7 cellular contexts compared by ENCODE assay signal in the genomic region with DNA sequence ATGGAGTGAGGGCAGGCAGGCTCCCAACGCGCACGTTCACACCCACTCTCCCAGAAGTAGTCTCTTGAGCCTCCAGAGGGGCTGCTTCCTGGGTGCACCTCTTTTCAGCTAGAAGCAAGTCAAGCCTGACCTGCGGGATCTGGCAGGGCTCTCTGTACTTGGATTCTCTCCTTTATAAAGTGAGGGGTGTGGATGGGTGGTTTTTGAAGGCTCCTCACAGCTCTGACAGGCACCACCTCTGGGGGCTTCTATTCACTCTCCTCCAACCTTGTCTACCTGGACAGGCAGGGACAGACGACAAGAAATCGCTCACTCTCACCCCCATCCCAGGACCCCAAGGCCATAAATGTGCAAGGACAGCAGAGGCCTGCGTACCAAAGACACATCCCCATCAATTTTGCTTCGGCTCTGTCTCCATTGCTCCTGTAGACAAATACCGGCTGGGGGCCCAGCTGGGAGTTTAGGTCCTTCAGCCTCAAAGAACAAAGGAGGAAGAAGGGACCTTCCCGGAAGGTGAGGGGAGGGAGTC. TPM values are rescaled to one million over a fixed set of nuclear protein-coding genes. Genes with fewer than 3 reads are reported as not detected.
A peak's percentile ranks its signal among the peaks of the same experiment; 100 is the strongest.
DNase-seq lines count a peak whose midpoint lies in the region; ATAC-seq and TF ChIP-seq lines count a peak whose summit lies in the region.

No MANE protein-coding gene starts in this region.

- TF ChIP-seq POLR2A in spleen (IDR thresholded peaks at IDR 0.05): no peak

- intact Hi-C loops in spleen (cut with DNase I; ENCODE audit: low total_unique reads): loop anchor here (10.0 kb wide), 1 partner anchor 78 kb away; the partner anchor contains the start of gene SRSF1

- POLR2A ChIA-PET in HEK293 (lab: Yijun Ruan, JAX): interaction anchor here (0.5 to 5.3 kb wide), 29 partner anchors 10 to 842 kb away, joined by 3 to 101 read pairs (median 5); partner anchors contain the start of genes MRPS23, RNF43, SRSF1 and SUPT4H1
- POLR2A ChIA-PET in WTC11 (lab: Charles Lee): interaction anchor here (1.0 to 2.9 kb wide), 4 partner anchors 21 to 96 kb away, joined by 3 to 41 read pairs (median 4); partner anchors contain the start of gene SRSF1

- H3K27me3 Mint-ChIP-seq in WTC11 (ENCODE audit: low read depth) (peaks cover 10% of the 10 kb centered on the region), immature natural killer cell (ENCODE audit: low read depth in 3 of 3) (peaks cover 2 to 10% (median 7%) of the 10 kb centered on the region in 3 donors)

- H3K9me3 ChIP-seq in HEK293 (ENCODE audit: control insufficient read depth, insufficient read depth, low read depth, low read length): no peaks in the 10 kb centered on the region
- H3K9me3 ChIP-seq in spleen: no peaks in the 10 kb centered on the region

- peak; percentile 37 for DNase-seq in WTC11 (ENCODE audit: low spot score)
- no peak for DNase-seq in immature natural killer cell
- no peak for DNase-seq in spleen
- no peak for DNase-seq in NCI-H446 treated with DMSO at 0.1 percent for 48 hours (lab: John Stamatoyannopoulos, UW)
- no peak for DNase-seq in midbrain (lab: John Stamatoyannopoulos, UW)

- H3K4me1 ChIP-seq in HEK293 (ENCODE audit: control insufficient read depth, insufficient read depth, low read length): peaks cover 19% of the 10 kb centered on the region
- peaks cover 18 to 43% (median 38%) of the 10 kb centered on the region in 6 donors for H3K4me1 ChIP-seq in spleen

- H3K36me3 Mint-ChIP-seq in WTC11 (peaks cover 11% of the 10 kb centered on the region), immature natural killer cell (peaks cover 6% of the 10 kb centered on the region in 3 donors)

- peak overlapping the region; percentile 90 for H3K27ac Mint-ChIP-seq in WTC11
- peak overlapping the region in 5 of 6 donors; percentile 43 to 83 (median 81) for H3K27ac Mint-ChIP-seq in immature natural killer cell

- H3K27me3 ChIP-seq in spleen (replicated peaks in 1 of 7): no peaks in the 10 kb centered on the region

- H3K9me3 Mint-ChIP-seq in WTC11 (no peaks in the 10 kb centered on the region), immature natural killer cell (peaks cover 0 to 2% (median 0%) of the 10 kb centered on the region in 6 donors)

- WGBS in spleen, 5 donors: 72 to 78% (median 73%) methylated on average over 10 of the region's 10 CpGs

- no peak for ATAC-seq in WTC11
- ATAC-seq in HG02642 (IDR thresholded peaks at IDR 0.05; ENCODE audit: poor library complexity, unreplicated experiment): no peak

- H3K27ac ChIP-seq in HEK293 (ENCODE audit: extremely low read depth, low read depth, low read length): peak overlapping the region; percentile 60
- H3K27ac ChIP-seq in spleen: peak overlapping the region; percentile 71 to 99 (median 96)

- H3K36me3 ChIP-seq in HEK293 (ENCODE audit: control insufficient read depth in 2 of 2, insufficient read depth in 1 of 2, low read length in 2 of 2): peaks cover 14 to 27% of the 10 kb centered on the region in 2 experiments
- peaks cover 0 to 26% (median 6%) of the 10 kb centered on the region in 6 donors for H3K36me3 ChIP-seq in spleen

- H3K4me3 Mint-ChIP-seq in WTC11 (peak overlapping the region; percentile 64), immature natural killer cell (peak overlapping the region; percentile 43 to 70 (median 66))

- TF ChIP-seq CTCF in HEK293 (tag by site-specific recombination; IDR thresholded peaks at IDR 0.05) (no peak), WTC11 (IDR thresholded peaks at IDR 0.05) (no peak), spleen (IDR thresholded peaks at IDR 0.05 in 8 of 11, conservative IDR thresholded peaks at IDR 0.05 in 3 of 11) (no peak)

- CTCF ChIA-PET in HEK293 (lab: Yijun Ruan, JAX): no interaction called here
- CTCF ChIA-PET in WTC11 (lab: Charles Lee): interaction anchor here (0.6 to 2.9 kb wide), 8 partner anchors 21 to 342 kb away, joined by 3 to 20 read pairs (median 3); partner anchors contain the start of gene SRSF1

- H3K4me1 Mint-ChIP-seq in WTC11: peaks cover 40% of the 10 kb centered on the region
- peaks cover 32 to 39% of the 10 kb centered on the region in 2 donors for H3K4me1 Mint-ChIP-seq in immature natural killer cell

- H3K4me3 ChIP-seq in HEK293 (ENCODE audit: low read depth, low read length) (no peak overlapping the region), spleen (peak overlapping the region in 5 of 8 donors; percentile 11 to 99 (median 99))

TF ChIP-seq in HEK293, 187 proteins besides CTCF, POLR2A, EP300 and RAD21:
- TF ChIP-seq ZNF2 (tag by site-specific recombination; IDR thresholded peaks at IDR 0.05): no peak
- no peak for TF ChIP-seq MZF1 (tag by site-specific recombination; IDR thresholded peaks at IDR 0.05; ENCODE audit: borderline replicate concordance)
- no peak for TF ChIP-seq SCRT1 (tag by site-specific recombination; IDR thresholded peaks at IDR 0.05; ENCODE audit: borderline replicate concordance)
- peak; percentile 25; the same call in 1 of the 2 replicates for TF ChIP-seq ZFHX2 (tag by site-specific recombination; conservative IDR thresholded peaks at IDR 0.05)
- TF ChIP-seq, protein P1, sequence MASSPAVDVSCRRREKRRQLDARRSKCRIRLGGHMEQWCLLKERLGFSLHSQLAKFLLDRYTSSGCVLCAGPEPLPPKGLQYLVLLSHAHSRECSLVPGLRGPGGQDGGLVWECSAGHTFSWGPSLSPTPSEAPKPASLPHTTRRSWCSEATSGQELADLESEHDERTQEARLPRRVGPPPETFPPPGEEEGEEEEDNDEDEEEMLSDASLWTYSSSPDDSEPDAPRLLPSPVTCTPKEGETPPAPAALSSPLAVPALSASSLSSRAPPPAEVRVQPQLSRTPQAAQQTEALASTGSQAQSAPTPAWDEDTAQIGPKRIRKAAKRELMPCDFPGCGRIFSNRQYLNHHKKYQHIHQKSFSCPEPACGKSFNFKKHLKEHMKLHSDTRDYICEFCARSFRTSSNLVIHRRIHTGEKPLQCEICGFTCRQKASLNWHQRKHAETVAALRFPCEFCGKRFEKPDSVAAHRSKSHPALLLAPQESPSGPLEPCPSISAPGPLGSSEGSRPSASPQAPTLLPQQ (tag by site-specific recombination; IDR thresholded peaks at IDR 0.05): no peak
- TF ChIP-seq KLF9 (tag by site-specific recombination; IDR thresholded peaks at IDR 0.05; ENCODE audit: low read depth): no peak
- TF ChIP-seq ZNF23 (tag by site-specific recombination; IDR thresholded peaks at IDR 0.05; ENCODE audit: borderline replicate concordance): no peak
- TF ChIP-seq ZNF521 (tag by site-specific recombination; IDR thresholded peaks at IDR 0.05): no peak

TF ChIP-seq in WTC11, 78 proteins besides CTCF, POLR2A, EP300 and RAD21 (continues in another document):
- TF ChIP-seq, protein P2, sequence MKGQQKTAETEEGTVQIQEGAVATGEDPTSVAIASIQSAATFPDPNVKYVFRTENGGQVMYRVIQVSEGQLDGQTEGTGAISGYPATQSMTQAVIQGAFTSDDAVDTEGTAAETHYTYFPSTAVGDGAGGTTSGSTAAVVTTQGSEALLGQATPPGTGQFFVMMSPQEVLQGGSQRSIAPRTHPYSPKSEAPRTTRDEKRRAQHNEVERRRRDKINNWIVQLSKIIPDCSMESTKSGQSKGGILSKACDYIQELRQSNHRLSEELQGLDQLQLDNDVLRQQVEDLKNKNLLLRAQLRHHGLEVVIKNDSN (CRISPR knock-in tag; IDR thresholded peaks at IDR 0.05): no peak
- TF ChIP-seq HMGA2 (CRISPR knock-in tag; IDR thresholded peaks at IDR 0.05) (no peak), E2F5 (CRISPR knock-in tag; IDR thresholded peaks at IDR 0.05) (no peak), ZNF512 (CRISPR knock-in tag; IDR thresholded peaks at IDR 0.05; ENCODE audit: borderline replicate concordance) (no peak), CREB1 (CRISPR knock-in tag; IDR thresholded peaks at IDR 0.05) (no peak), HMGXB4 (CRISPR knock-in tag; IDR thresholded peaks at IDR 0.05) (no peak), NFYB (CRISPR knock-in tag; conservative IDR thresholded peaks at IDR 0.05; ENCODE audit: low read depth) (no peak), ZNF671 (CRISPR knock-in tag; IDR thresholded peaks at IDR 0.05) (no peak), PRRX2 (CRISPR knock-in tag; IDR thresholded peaks at IDR 0.05) (no peak)

RNA-seq across cellular contexts. Expression of gene DYNLL2, which starts 0.8 kb away (rescaled TPM):
- total RNA-seq in WTC11 (2021) (32.1 to 34.6 TPM (median 32.2 TPM) in 3 replicates), spleen (10 to 100 TPM; 19.4 to 29.7 (median 23.1) TPM)
- polyA plus RNA-seq in immature natural killer cell (1 to 10 TPM in 1 of 3 donors, under 1 TPM in 2; 0.53 to 1.1 (median 0.90) TPM), spleen (10 to 100 TPM in 2 of 3 donors, 1 to 10 TPM in 1; 9.9 to 26.3 (median 11.1) TPM)
